ENCODE assay signal across 8 cellular contexts in the genomic region with DNA sequence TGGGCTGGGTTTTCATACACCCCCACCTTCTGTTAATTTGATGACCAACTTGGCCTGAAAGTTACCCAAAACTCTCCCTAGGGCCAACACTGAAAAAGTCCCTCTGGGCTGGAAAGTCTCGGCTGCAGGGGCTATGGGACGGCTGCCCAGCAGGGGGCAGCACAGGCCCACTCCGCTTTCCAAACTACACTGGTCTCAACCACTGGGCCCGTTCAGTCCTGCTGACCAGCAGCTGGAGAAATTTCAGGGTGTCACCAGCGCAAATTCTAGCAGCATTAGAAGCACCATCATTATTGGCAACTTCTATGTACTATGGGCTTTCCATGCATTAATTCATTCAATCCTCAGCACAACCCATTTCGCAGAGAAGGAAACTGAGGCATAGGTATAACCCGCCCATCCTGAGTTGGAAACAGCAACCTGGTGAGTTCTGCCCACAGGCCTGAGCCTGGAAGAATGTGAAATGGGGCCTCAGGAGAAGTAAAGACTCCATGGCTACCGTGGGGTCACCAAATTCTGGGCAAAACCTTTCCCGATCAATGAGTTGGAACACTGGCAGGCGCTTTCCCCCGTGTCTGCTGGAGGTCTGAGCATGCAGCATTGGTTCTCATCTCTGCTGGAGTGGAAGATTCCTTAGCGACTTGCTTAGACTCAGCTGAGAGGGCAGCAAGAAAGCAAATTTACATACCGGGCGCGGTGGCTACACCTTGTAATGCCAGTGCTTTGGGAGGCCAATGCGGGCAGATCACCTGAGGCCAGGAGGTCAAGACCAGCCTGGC. TPM values are rescaled to one million over a fixed set of nuclear protein-coding genes. Genes with fewer than 3 reads are reported as not detected.
A peak's percentile ranks its signal among the peaks of the same experiment; 100 is the strongest.
DNase-seq lines count a peak whose midpoint lies in the region; ATAC-seq, FAIRE-seq and TF ChIP-seq lines count a peak whose summit lies in the region.

No MANE protein-coding gene starts in this region.

- no peaks in the 10 kb centered on the region for H3K9me3 Mint-ChIP-seq in chondrocyte (ENCODE audit: low read depth)

- peak; percentile 87 for TF ChIP-seq CTCF in chondrocyte (IDR thresholded peaks at IDR 0.05)
- TF ChIP-seq CTCF in lower lobe of right lung (IDR thresholded peaks at IDR 0.05): peak; percentile 84

- ATAC-seq in lower lobe of right lung: peak; percentile 63 to 74

- no peaks in the 10 kb centered on the region for H3K9me3 ChIP-seq in lower lobe of right lung

- H3K27ac Mint-ChIP-seq in chondrocyte (ENCODE audit: unreplicated experiment): no peak overlapping the region

- FAIRE-seq in GM18507 (lab: Jason Lieb, UNC): peak; percentile 88

- no peak overlapping the region for H3K27ac ChIP-seq in lower lobe of right lung

- H3K4me3 Mint-ChIP-seq in chondrocyte (ENCODE audit: unreplicated experiment): no peak overlapping the region

- peak; percentile 86 for DNase-seq in AG08395 (ENCODE audit: low spot score)
- peak; percentile 62 for DNase-seq in GM18507 (ENCODE audit: extremely low spot score, insufficient read length, low read depth)
- peak; percentile 30 for DNase-seq in Jurkat, Clone E6-1 (ENCODE audit: low read depth, low spot score)
- DNase-seq in activated CD4-positive, CD25-positive, alpha-beta regulatory T cell (lab: John Stamatoyannopoulos, UW): peak; percentile 31 to 40 (median 36)
- no peak for DNase-seq in chondrocyte (ENCODE audit: low spot score)
- peak; percentile 60 for DNase-seq in lower lobe of right lung
- peak; percentile 7 to 31 for DNase-seq in stimulated activated CD8-positive, alpha-beta memory T cell treated with anti-CD3 and anti-CD28 coated beads, Interleukin-4, amount 100 ng/mL, for 1 hour (ENCODE audit: low read depth in 2 of 2, low spot score in 1 of 2)
- no peak for DNase-seq in putamen (ENCODE audit: low spot score)

- H3K4me1 ChIP-seq in lower lobe of right lung: no peaks in the 10 kb centered on the region

- H3K27me3 Mint-ChIP-seq in chondrocyte (ENCODE audit: low read depth): no peaks in the 10 kb centered on the region

- H3K4me3 ChIP-seq in Jurkat, Clone E6-1 (ENCODE audit: low read length): no peak overlapping the region
- no peak overlapping the region for H3K4me3 ChIP-seq in lower lobe of right lung

- H3K36me3 Mint-ChIP-seq in chondrocyte (ENCODE audit: low read depth): peaks cover 52% of the 10 kb centered on the region

- H3K4me1 Mint-ChIP-seq in chondrocyte (ENCODE audit: low read depth): no peaks in the 10 kb centered on the region

- peaks cover 94% of the 10 kb centered on the region for H3K36me3 ChIP-seq in lower lobe of right lung

- H3K27me3 ChIP-seq in lower lobe of right lung (ENCODE audit: low read depth): no peaks in the 10 kb centered on the region

- intact Hi-C loops in lower lobe of right lung (cut with DNase I): no loop called here

RNA-seq across cellular contexts. Expression of gene ORM2, which starts 9.7 kb away (rescaled TPM):
- polyA plus RNA-seq in Jurkat, Clone E6-1 (2012; ENCODE audit: insufficient read depth, insufficient read length): not detected
- not detected in 3 replicates for total RNA-seq in chondrocyte
- total RNA-seq in lower lobe of right lung: 3.1 TPM

RNA-seq across cellular contexts. Expression of gene ORM1, which starts 16.4 kb away (rescaled TPM):
- polyA plus RNA-seq in Jurkat, Clone E6-1 (2012; ENCODE audit: insufficient read depth, insufficient read length): not detected
- total RNA-seq in chondrocyte (not detected in 3 replicates), lower lobe of right lung (9.2 TPM)

RNA-seq across cellular contexts. Expression of gene AKNA, which starts 48.5 kb away (rescaled TPM):
- 45.2 TPM for polyA plus RNA-seq in Jurkat, Clone E6-1 (2012; ENCODE audit: insufficient read depth, insufficient read length)
- 19.1 to 43.1 TPM (median 43.0 TPM) in 3 replicates for total RNA-seq in chondrocyte
- 66.9 TPM for total RNA-seq in lower lobe of right lung

Comparison
In these comparisons a context has a peak if more than half of its experiments do, and no peak if none do; other contexts are left out.
1. DNase-seq: peak in AG08395 (single experiment), GM18507 (single experiment), Jurkat, Clone E6-1 (single experiment), activated CD4-positive, CD25-positive, alpha-beta regulatory T cell (4 of 4), lower lobe of right lung (single experiment) and stimulated activated CD8-positive, alpha-beta memory T cell treated with anti-CD3 and anti-CD28 coated beads, Interleukin-4, amount 100 ng/mL, for 1 hour (2 of 2); none in chondrocyte (single experiment) and putamen (single experiment).
2. RNA of gene ORM1, which starts 16.4 kb away (total RNA-seq): 9.2 TPM in lower lobe of right lung (single experiment); not detected in chondrocyte; every median in the first group is over 10 times any median in the second.